Comparison of ENCODE assay signal across 20 cellular contexts in genomic region chr7:99357701-99358490, GRCh38. TPM values are rescaled to one million over a fixed set of nuclear protein-coding genes. Genes with fewer than 3 reads are reported as not detected.
DNase-seq lines count a peak whose midpoint lies in the region; ATAC-seq and TF ChIP-seq lines count a peak whose summit lies in the region.
"Had no signal": no experiment of that assay in that cellular context is flagged by ENCODE, and none has a peak within 500 bp of the region (broad histone marks: within the 10 kb centered on the region; RNA-seq: fewer than 3 reads in every experiment).

No MANE protein-coding gene starts in this region.

- no peak overlapping the region for H3K4me3 ChIP-seq in CD4-positive, CD25-positive, alpha-beta regulatory T cell (ENCODE audit: low read depth, low read length)
- no peak overlapping the region for H3K4me3 ChIP-seq in esophagus muscularis mucosa
- H3K4me3 ChIP-seq: left lung, Peyer's patch, thyroid gland had no signal

- no peak for ATAC-seq in CD4-positive, CD25-positive, alpha-beta regulatory T cell (ENCODE audit: low read depth in 2 of 2)
- ATAC-seq in HG03571 (IDR thresholded peaks at IDR 0.05; ENCODE audit: unreplicated experiment) (no peak), GM18873 (IDR thresholded peaks at IDR 0.05; ENCODE audit: low FRiP score, unreplicated experiment) (no peak), T-helper 17 cell (no peak)
- ATAC-seq: left lung; stimulated activated effector memory CD8-positive, alpha-beta T cell treated with anti-CD3 and anti-CD28 coated beads, Interleukin-12 subunit alpha, Interleukin-12 subunit beta, amount 100 ng/mL, for 72 hours had no signal

- H3K27me3 Mint-ChIP-seq in CD4-positive, CD25-positive, alpha-beta regulatory T cell = no peaks in the 10 kb centered on the region
- H3K27me3 Mint-ChIP-seq in neural crest cell (ENCODE audit: low read depth) (no peaks in the 10 kb centered on the region), T-helper 17 cell (no peaks in the 10 kb centered on the region)

- peak overlapping the region; percentile 34 to 89 (median 64) for H3K27ac Mint-ChIP-seq in CD4-positive, CD25-positive, alpha-beta regulatory T cell
- H3K27ac Mint-ChIP-seq in neural crest cell (ENCODE audit: unreplicated experiment) (peak overlapping the region; percentile 76), T-helper 17 cell (no peak overlapping the region)
- H3K27ac Mint-ChIP-seq: stimulated activated effector memory CD8-positive, alpha-beta T cell treated with anti-CD3 and anti-CD28 coated beads, Interleukin-12 subunit alpha, Interleukin-12 subunit beta, amount 100 ng/mL, for 72 hours had no signal

- TF ChIP-seq CTCF in esophagus muscularis mucosa (IDR thresholded peaks at IDR 0.05) = no peak
- TF ChIP-seq CTCF in neural crest cell (conservative IDR thresholded peaks at IDR 0.05) = no peak

- intact Hi-C loops in esophagus muscularis mucosa (cut with DNase I) = no loop called here

- H3K36me3 Mint-ChIP-seq in CD4-positive, CD25-positive, alpha-beta regulatory T cell = peaks cover 26% of the 10 kb centered on the region
- H3K36me3 Mint-ChIP-seq in neural crest cell (ENCODE audit: low read depth) (peaks cover 18% of the 10 kb centered on the region), T-helper 17 cell (ENCODE audit: low read depth) (peaks cover 7% of the 10 kb centered on the region)

- no peak for DNase-seq in CD4-positive, CD25-positive, alpha-beta regulatory T cell
- DNase-seq in RPMI7951 (ENCODE audit: low read depth) (peak; percentile 72), esophagus muscularis mucosa (ENCODE audit: extremely low spot score) (no peak), neural crest cell (ENCODE audit: low read depth, low spot score) (peak; percentile 39), T-helper 17 cell (no peak), DMS79 (lab: John Stamatoyannopoulos, UW) (no peak)
- DNase-seq: activated CD4-positive, alpha-beta T cell treated with anti-CD3 and anti-CD28 coated beads for 48 hours; activated naive CD4-positive, alpha-beta T cell treated with anti-CD3 and anti-CD28 coated beads, Interleukin-2, amount 50 U/mL, for 16 hours; COR-L47; cortex of kidney; EL; erythroblast; left lung; NCI-H187; thyroid gland had no signal

- H3K4me1 Mint-ChIP-seq in CD4-positive, CD25-positive, alpha-beta regulatory T cell = no peaks in the 10 kb centered on the region
- H3K4me1 Mint-ChIP-seq in neural crest cell (peaks cover 21% of the 10 kb centered on the region), T-helper 17 cell (no peaks in the 10 kb centered on the region)
- H3K4me1 Mint-ChIP-seq: stimulated activated effector memory CD8-positive, alpha-beta T cell treated with anti-CD3 and anti-CD28 coated beads, Interleukin-12 subunit alpha, Interleukin-12 subunit beta, amount 100 ng/mL, for 72 hours had no signal

- no peaks in the 10 kb centered on the region for H3K27me3 ChIP-seq in CD4-positive, CD25-positive, alpha-beta regulatory T cell (ENCODE audit: control insufficient read depth, insufficient read depth, low read length)
- no peaks in the 10 kb centered on the region for H3K27me3 ChIP-seq in esophagus muscularis mucosa
- H3K27me3 ChIP-seq: left lung, Peyer's patch, thyroid gland had no signal

- no peak for TF ChIP-seq EP300 in esophagus muscularis mucosa (IDR thresholded peaks at IDR 0.05)

- no peak overlapping the region for H3K27ac ChIP-seq in CD4-positive, CD25-positive, alpha-beta regulatory T cell (ENCODE audit: insufficient read depth, low read length, poor library complexity, severe bottlenecking)
- H3K27ac ChIP-seq in esophagus muscularis mucosa (replicated peaks in 1 of 4) = peak overlapping the region in 3 of 4 donors; percentile 13 to 59 (median 30)
- H3K27ac ChIP-seq: KMS-11, left lung, Peyer's patch, thyroid gland had no signal

- H3K4me3 Mint-ChIP-seq in CD4-positive, CD25-positive, alpha-beta regulatory T cell = peak overlapping the region in 1 of 4 donors; percentile 51
- peak overlapping the region; percentile 59 for H3K4me3 Mint-ChIP-seq in neural crest cell
- H3K4me3 Mint-ChIP-seq in T-helper 17 cell = no peak overlapping the region
- H3K4me3 Mint-ChIP-seq: stimulated activated effector memory CD8-positive, alpha-beta T cell treated with anti-CD3 and anti-CD28 coated beads, Interleukin-12 subunit alpha, Interleukin-12 subunit beta, amount 100 ng/mL, for 72 hours had no signal

- peaks cover 77% of the 10 kb centered on the region for H3K36me3 ChIP-seq in CD4-positive, CD25-positive, alpha-beta regulatory T cell (ENCODE audit: control insufficient read depth, insufficient read depth, low read length)
- peaks cover 87 to 100% (median 98%) of the 10 kb centered on the region in 4 donors for H3K36me3 ChIP-seq in esophagus muscularis mucosa

- H3K9me3 Mint-ChIP-seq in CD4-positive, CD25-positive, alpha-beta regulatory T cell = no peaks in the 10 kb centered on the region
- H3K9me3 Mint-ChIP-seq in neural crest cell = no peaks in the 10 kb centered on the region
- H3K9me3 Mint-ChIP-seq: stimulated activated effector memory CD8-positive, alpha-beta T cell treated with anti-CD3 and anti-CD28 coated beads, Interleukin-12 subunit alpha, Interleukin-12 subunit beta, amount 100 ng/mL, for 72 hours had no signal

- H3K4me1 ChIP-seq in CD4-positive, CD25-positive, alpha-beta regulatory T cell (ENCODE audit: control insufficient read depth, insufficient read depth, low read length, poor library complexity, severe bottlenecking) = no peaks in the 10 kb centered on the region
- no peaks in the 10 kb centered on the region for H3K4me1 ChIP-seq in esophagus muscularis mucosa
- H3K4me1 ChIP-seq: left lung, Peyer's patch, thyroid gland had no signal

- 89% methylated on average over 16 of the region's 16 CpGs for WGBS in esophagus muscularis mucosa

- TF ChIP-seq POLR2A in esophagus muscularis mucosa (IDR thresholded peaks at IDR 0.05; ENCODE audit: low read depth) = no peak

- H3K9me3 ChIP-seq in CD4-positive, CD25-positive, alpha-beta regulatory T cell (ENCODE audit: control insufficient read depth in 2 of 2, low read length in 2 of 2) = no peaks in the 10 kb centered on the region
- no peaks in the 10 kb centered on the region for H3K9me3 ChIP-seq in esophagus muscularis mucosa
- H3K9me3 ChIP-seq in T-helper 17 cell (ENCODE audit: control insufficient read depth, low read length, poor library complexity, severe bottlenecking) = no peaks in the 10 kb centered on the region
- H3K9me3 ChIP-seq: left lung, Peyer's patch, thyroid gland had no signal

RNA-seq across cellular contexts. Expression of gene ARPC1B, which starts 16.6 kb away (rescaled TPM):
- total RNA-seq in CD4-positive, CD25-positive, alpha-beta regulatory T cell = 205 TPM
- polyA plus RNA-seq in CD4-positive, CD25-positive, alpha-beta regulatory T cell = 100 to 1,000 TPM; 602 to 898 (median 659) TPM
- 248 and 283 TPM in 2 replicates for total RNA-seq in RPMI7951 (2014; rRNA removed; shearing (Covaris generic))
- 100 to 1,000 TPM; 101 to 153 (median 134) TPM for total RNA-seq in esophagus muscularis mucosa
- total RNA-seq in neural crest cell = 67.7 and 71.6 TPM in 2 replicates
- total RNA-seq in T-helper 17 cell = 100 to 1,000 TPM; 185 to 220 TPM

RNA-seq across cellular contexts. Expression of gene ARPC1A, which starts 32.2 kb away (rescaled TPM):
- total RNA-seq in CD4-positive, CD25-positive, alpha-beta regulatory T cell = 42.5 TPM
- 10 to 100 TPM; 70.2 to 79.0 (median 75.9) TPM for polyA plus RNA-seq in CD4-positive, CD25-positive, alpha-beta regulatory T cell
- total RNA-seq in RPMI7951 (2014; rRNA removed; shearing (Covaris generic)) = 251 and 266 TPM in 2 replicates
- total RNA-seq in esophagus muscularis mucosa (100 to 1,000 TPM in 2 of 4 donors, 10 to 100 TPM in 2; 83.1 to 105 (median 99.8) TPM), neural crest cell (214 and 216 TPM in 2 replicates), T-helper 17 cell (10 to 100 TPM; 29.2 to 37.7 TPM)

RNA-seq across cellular contexts. Expression of gene PDAP1, which starts 50.5 kb away (rescaled TPM):
- 52.8 TPM for total RNA-seq in CD4-positive, CD25-positive, alpha-beta regulatory T cell
- polyA plus RNA-seq in CD4-positive, CD25-positive, alpha-beta regulatory T cell = 10 to 100 TPM; 17.2 to 27.5 (median 19.7) TPM
- 82.1 and 129 TPM in 2 replicates for total RNA-seq in RPMI7951 (2014; rRNA removed; shearing (Covaris generic))
- total RNA-seq in esophagus muscularis mucosa (100 to 1,000 TPM in 2 of 4 donors, 10 to 100 TPM in 2; 85.9 to 116 (median 99.9) TPM), neural crest cell (146 and 155 TPM in 2 replicates), T-helper 17 cell (10 to 100 TPM; 38.5 to 42.7 TPM)

RNA-seq across cellular contexts. Expression of gene BUD31, which starts 50.9 kb away (rescaled TPM):
- 130 TPM for total RNA-seq in CD4-positive, CD25-positive, alpha-beta regulatory T cell
- 100 to 1,000 TPM; 175 to 251 (median 224) TPM for polyA plus RNA-seq in CD4-positive, CD25-positive, alpha-beta regulatory T cell
- total RNA-seq in RPMI7951 (2014; rRNA removed; shearing (Covaris generic)) = 210 and 240 TPM in 2 replicates
- total RNA-seq in esophagus muscularis mucosa (10 to 100 TPM; 61.8 to 82.0 (median 66.2) TPM), neural crest cell (107 and 108 TPM in 2 replicates), T-helper 17 cell (100 to 1,000 TPM; 170 to 175 TPM)

Comparison
In these comparisons a context has a peak if more than half of its experiments do, and no peak if none do; other contexts are left out.
1. DNase-seq: peak in RPMI7951 (single experiment) and neural crest cell (single experiment); none in CD4-positive, CD25-positive, alpha-beta regulatory T cell (0 of 3), esophagus muscularis mucosa (single experiment), T-helper 17 cell (0 of 3) and DMS79 (single experiment).